1 cellular context compared by ENCODE assay signal in the genomic region with DNA sequence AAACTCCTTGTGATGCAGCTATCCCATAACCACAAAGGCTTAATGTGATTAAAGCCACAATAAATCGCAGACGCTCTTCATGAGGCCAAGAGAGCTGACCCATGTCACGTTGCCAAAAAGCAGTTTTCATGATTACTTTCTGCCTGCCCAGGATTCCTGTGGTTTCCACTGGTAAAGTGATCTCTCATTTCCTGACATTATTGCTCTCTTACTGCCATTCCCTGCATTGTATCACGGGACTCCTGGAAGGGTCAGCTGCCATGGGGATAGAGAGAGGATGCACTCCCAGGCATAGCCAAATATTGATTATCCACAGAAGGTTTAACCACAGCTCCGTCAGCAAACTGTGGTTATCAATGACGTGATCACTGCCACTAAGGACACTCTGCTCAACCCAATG.
TF ChIP-seq lines count a peak whose summit lies in the region.

No MANE protein-coding gene starts in this region.

TF ChIP-seq in HEK293, 187 proteins besides CTCF, POLR2A, EP300 and RAD21 (continued from another document):
- no peak for TF ChIP-seq ZNF26 (tag by site-specific recombination; IDR thresholded peaks at IDR 0.05)
- no peak for TF ChIP-seq ZNF292 (tag by site-specific recombination; IDR thresholded peaks at IDR 0.05; ENCODE audit: borderline replicate concordance, low read depth)
- TF ChIP-seq OSR2 (tag by site-specific recombination; IDR thresholded peaks at IDR 0.05) = peak; percentile 98
- TF ChIP-seq BCL11B (tag by site-specific recombination; IDR thresholded peaks at IDR 0.05; ENCODE audit: low read depth) = no peak
- peak; percentile 72 for TF ChIP-seq ZBTB17 (tag by site-specific recombination; IDR thresholded peaks at IDR 0.05)
- TF ChIP-seq KLF10 (tag by site-specific recombination; IDR thresholded peaks at IDR 0.05) = peak; percentile 36; the same call in 1 of the 2 replicates
- TF ChIP-seq, protein P1, sequence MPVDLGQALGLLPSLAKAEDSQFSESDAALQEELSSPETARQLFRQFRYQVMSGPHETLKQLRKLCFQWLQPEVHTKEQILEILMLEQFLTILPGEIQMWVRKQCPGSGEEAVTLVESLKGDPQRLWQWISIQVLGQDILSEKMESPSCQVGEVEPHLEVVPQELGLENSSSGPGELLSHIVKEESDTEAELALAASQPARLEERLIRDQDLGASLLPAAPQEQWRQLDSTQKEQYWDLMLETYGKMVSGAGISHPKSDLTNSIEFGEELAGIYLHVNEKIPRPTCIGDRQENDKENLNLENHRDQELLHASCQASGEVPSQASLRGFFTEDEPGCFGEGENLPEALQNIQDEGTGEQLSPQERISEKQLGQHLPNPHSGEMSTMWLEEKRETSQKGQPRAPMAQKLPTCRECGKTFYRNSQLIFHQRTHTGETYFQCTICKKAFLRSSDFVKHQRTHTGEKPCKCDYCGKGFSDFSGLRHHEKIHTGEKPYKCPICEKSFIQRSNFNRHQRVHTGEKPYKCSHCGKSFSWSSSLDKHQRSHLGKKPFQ (tag by site-specific recombination; IDR thresholded peaks at IDR 0.05) = peak; percentile 55; the same call in 1 of the 2 replicates
- TF ChIP-seq, protein P2, sequence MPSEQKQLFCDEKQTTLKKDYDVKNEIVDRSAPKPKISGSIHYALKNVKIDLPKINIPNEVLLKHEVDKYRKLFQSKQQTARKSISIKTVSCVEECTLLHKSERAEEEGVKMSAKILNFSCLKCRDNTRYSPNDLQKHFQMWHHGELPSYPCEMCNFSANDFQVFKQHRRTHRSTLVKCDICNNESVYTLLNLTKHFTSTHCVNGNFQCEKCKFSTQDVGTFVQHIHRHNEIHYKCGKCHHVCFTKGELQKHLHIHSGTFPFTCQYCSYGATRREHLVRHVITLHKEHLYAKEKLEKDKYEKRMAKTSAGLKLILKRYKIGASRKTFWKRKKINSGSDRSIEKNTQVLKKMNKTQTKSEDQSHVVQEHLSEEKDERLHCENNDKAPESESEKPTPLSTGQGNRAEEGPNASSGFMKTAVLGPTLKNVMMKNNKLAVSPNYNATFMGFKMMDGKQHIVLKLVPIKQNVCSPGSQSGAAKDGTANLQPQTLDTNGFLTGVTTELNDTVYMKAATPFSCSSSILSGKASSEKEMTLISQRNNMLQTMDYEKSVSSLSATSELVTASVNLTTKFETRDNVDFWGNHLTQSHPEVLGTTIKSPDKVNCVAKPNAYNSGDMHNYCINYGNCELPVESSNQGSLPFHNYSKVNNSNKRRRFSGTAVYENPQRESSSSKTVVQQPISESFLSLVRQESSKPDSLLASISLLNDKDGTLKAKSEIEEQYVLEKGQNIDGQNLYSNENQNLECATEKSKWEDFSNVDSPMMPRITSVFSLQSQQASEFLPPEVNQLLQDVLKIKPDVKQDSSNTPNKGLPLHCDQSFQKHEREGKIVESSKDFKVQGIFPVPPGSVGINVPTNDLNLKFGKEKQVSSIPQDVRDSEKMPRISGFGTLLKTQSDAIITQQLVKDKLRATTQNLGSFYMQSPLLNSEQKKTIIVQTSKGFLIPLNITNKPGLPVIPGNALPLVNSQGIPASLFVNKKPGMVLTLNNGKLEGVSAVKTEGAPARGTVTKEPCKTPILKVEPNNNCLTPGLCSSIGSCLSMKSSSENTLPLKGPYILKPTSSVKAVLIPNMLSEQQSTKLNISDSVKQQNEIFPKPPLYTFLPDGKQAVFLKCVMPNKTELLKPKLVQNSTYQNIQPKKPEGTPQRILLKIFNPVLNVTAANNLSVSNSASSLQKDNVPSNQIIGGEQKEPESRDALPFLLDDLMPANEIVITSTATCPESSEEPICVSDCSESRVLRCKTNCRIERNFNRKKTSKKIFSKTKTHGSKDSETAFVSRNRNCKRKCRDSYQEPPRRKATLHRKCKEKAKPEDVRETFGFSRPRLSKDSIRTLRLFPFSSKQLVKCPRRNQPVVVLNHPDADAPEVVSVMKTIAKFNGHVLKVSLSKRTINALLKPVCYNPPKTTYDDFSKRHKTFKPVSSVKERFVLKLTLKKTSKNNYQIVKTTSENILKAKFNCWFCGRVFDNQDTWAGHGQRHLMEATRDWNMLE (tag by site-specific recombination; conservative IDR thresholded peaks at IDR 0.05; ENCODE audit: low read depth) = peak; percentile 24; the same call in 1 of the 2 replicates
- peak; percentile 84 for TF ChIP-seq ZEB2 (tag by site-specific recombination; IDR thresholded peaks at IDR 0.05)
- peak; percentile 49; the same call in 1 of the 2 replicates for TF ChIP-seq GLIS2 (tag by site-specific recombination; IDR thresholded peaks at IDR 0.05)
- TF ChIP-seq ZNF10 (tag by site-specific recombination; IDR thresholded peaks at IDR 0.05) = peak; percentile 78
- TF ChIP-seq, protein P3, sequence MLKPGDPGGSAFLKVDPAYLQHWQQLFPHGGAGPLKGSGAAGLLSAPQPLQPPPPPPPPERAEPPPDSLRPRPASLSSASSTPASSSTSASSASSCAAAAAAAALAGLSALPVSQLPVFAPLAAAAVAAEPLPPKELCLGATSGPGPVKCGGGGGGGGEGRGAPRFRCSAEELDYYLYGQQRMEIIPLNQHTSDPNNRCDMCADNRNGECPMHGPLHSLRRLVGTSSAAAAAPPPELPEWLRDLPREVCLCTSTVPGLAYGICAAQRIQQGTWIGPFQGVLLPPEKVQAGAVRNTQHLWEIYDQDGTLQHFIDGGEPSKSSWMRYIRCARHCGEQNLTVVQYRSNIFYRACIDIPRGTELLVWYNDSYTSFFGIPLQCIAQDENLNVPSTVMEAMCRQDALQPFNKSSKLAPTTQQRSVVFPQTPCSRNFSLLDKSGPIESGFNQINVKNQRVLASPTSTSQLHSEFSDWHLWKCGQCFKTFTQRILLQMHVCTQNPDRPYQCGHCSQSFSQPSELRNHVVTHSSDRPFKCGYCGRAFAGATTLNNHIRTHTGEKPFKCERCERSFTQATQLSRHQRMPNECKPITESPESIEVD (tag by site-specific recombination; IDR thresholded peaks at IDR 0.05) = peak; percentile 99
- peak; percentile 30; the same call in 1 of the 2 replicates for TF ChIP-seq ZNF513 (tag by site-specific recombination; IDR thresholded peaks at IDR 0.05)
- TF ChIP-seq, protein P4, sequence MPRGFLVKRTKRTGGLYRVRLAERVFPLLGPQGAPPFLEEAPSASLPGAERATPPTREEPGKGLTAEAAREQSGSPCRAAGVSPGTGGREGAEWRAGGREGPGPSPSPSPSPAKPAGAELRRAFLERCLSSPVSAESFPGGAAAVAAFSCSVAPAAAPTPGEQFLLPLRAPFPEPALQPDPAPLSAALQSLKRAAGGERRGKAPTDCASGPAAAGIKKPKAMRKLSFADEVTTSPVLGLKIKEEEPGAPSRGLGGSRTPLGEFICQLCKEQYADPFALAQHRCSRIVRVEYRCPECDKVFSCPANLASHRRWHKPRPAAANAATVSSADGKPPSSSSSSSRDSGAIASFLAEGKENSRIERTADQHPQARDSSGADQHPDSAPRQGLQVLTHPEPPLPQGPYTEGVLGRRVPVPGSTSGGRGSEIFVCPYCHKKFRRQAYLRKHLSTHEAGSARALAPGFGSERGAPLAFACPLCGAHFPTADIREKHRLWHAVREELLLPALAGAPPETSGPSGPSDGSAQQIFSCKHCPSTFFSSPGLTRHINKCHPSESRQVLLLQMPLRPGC (tag by site-specific recombination; IDR thresholded peaks at IDR 0.05) = peak; percentile 92
- TF ChIP-seq ZNF449 (tag by site-specific recombination; IDR thresholded peaks at IDR 0.05) = no peak
- TF ChIP-seq KLF8 (tag by site-specific recombination; IDR thresholded peaks at IDR 0.05) = peak; percentile 80
- TF ChIP-seq BCL11A (tag by site-specific recombination; IDR thresholded peaks at IDR 0.05; ENCODE audit: low read depth) = 0 out of 2 replicates have a peak, but pooled peaks have one; percentile 74
- TF ChIP-seq PATZ1 (tag by site-specific recombination; IDR thresholded peaks at IDR 0.05) = 0 out of 2 replicates have a peak, but pooled peaks have one; percentile 31
- no peak for TF ChIP-seq ZNF791 (tag by site-specific recombination; IDR thresholded peaks at IDR 0.05)
- peak; percentile 82; the same call in 1 of the 2 replicates for TF ChIP-seq ZNF391 (tag by site-specific recombination; IDR thresholded peaks at IDR 0.05; ENCODE audit: borderline replicate concordance, low read depth)
- TF ChIP-seq ZNF146 (tag by site-specific recombination; IDR thresholded peaks at IDR 0.05) = no peak
- no peak for TF ChIP-seq ZNF548 (tag by site-specific recombination; IDR thresholded peaks at IDR 0.05)
- peak; percentile 85 for TF ChIP-seq ZNF501 (tag by site-specific recombination; IDR thresholded peaks at IDR 0.05)
- TF ChIP-seq, protein P5, sequence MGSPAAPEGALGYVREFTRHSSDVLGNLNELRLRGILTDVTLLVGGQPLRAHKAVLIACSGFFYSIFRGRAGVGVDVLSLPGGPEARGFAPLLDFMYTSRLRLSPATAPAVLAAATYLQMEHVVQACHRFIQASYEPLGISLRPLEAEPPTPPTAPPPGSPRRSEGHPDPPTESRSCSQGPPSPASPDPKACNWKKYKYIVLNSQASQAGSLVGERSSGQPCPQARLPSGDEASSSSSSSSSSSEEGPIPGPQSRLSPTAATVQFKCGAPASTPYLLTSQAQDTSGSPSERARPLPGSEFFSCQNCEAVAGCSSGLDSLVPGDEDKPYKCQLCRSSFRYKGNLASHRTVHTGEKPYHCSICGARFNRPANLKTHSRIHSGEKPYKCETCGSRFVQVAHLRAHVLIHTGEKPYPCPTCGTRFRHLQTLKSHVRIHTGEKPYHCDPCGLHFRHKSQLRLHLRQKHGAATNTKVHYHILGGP (tag by site-specific recombination; IDR thresholded peaks at IDR 0.05) = peak; percentile 82
- no peak for TF ChIP-seq RBAK (tag by site-specific recombination; IDR thresholded peaks at IDR 0.05)
